ENCODE assay signal across 14 cellular contexts in the genomic region with DNA sequence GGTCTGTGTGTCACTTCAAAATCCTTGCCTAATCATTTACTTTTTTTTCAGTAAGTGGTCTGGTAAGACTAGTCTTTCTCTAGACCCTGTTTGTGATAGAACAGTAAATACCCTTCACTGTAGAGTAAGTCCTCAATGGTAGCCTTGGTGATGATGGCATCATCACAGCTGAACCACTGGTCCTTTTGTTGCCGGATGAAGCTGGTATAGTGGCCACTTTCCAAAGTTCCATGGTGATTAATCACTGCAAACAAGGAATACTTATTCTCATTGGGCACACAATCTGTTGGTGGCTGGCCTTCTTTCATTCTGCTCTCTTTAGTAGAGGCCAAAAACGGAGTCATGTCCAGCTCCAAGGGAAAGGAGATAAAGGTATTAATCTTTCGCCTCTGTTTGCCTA. TPM values are rescaled to one million over a fixed set of nuclear protein-coding genes. Genes with fewer than 3 reads are reported as not detected.
A peak's percentile ranks its signal among the peaks of the same experiment; 100 is the strongest.
DNase-seq lines count a peak whose midpoint lies in the region; ATAC-seq and TF ChIP-seq lines count a peak whose summit lies in the region.
"Had no signal": no experiment of that assay in that cellular context is flagged by ENCODE, and none has a peak within 500 bp of the region (broad histone marks: within the 10 kb centered on the region; RNA-seq: fewer than 3 reads in every experiment).

No MANE protein-coding gene starts in this region.

- H3K4me3 ChIP-seq in mucosa of descending colon, result no peak overlapping the region
- H3K4me3 ChIP-seq: ovary had no signal

- intact Hi-C loops in mucosa of descending colon (cut with DNase I, micrococcal nuclease), result no loop called here

- peak overlapping the region; percentile 48 for H3K27ac ChIP-seq in cingulate gyrus (ENCODE audit: low read depth, low read length)
- H3K27ac ChIP-seq: ovary had no signal

- no peaks in the 10 kb centered on the region for H3K36me3 ChIP-seq in mucosa of descending colon (ENCODE audit: low read depth)
- H3K36me3 ChIP-seq: ovary had no signal

- H3K4me1 ChIP-seq in mucosa of descending colon (ENCODE audit: low read depth), result no peaks in the 10 kb centered on the region

- no peak for TF ChIP-seq CTCF in mucosa of descending colon (IDR thresholded peaks at IDR 0.05)

- no peaks in the 10 kb centered on the region for H3K9me3 ChIP-seq in mucosa of descending colon
- H3K9me3 ChIP-seq: ovary had no signal

- DNase-seq in C1 segment of cervical spinal cord (lab: John Stamatoyannopoulos, UW) (peak in 10 of 14 donors; percentile 5 to 53 (median 33)), NCI-H1092 treated with DMSO at 0.1 percent for 48 hours (lab: John Stamatoyannopoulos, UW) (peak; percentile 30), myocyte (ENCODE audit: low read depth) (peak; percentile 47), mucosa of descending colon (no peak), SIG-M5 (lab: John Stamatoyannopoulos, UW) (no peak), NCI-H1436 treated with DMSO at 0.1 percent for 48 hours (lab: John Stamatoyannopoulos, UW) (no peak)
- DNase-seq: activated CD4-positive, alpha-beta T cell treated with anti-CD3 and anti-CD28 coated beads, Interleukin-2, amount 50 U/mL, for 48 hours; activated effector memory CD4-positive, alpha-beta T cell treated with Interleukin-2 at 50 U/mL for 16 hours; NCI-H1417; NCI-H526 treated with DMSO at 0.1 percent for 48 hours; trophoblast cell had no signal

- ATAC-seq in mucosa of descending colon (no peak), HG03457 (IDR thresholded peaks at IDR 0.05; ENCODE audit: unreplicated experiment) (no peak)

RNA-seq across cellular contexts. Expression of gene USP51, which starts 2.9 kb away (rescaled TPM):
- 0.64 and 0.83 TPM in 2 replicates for total RNA-seq in myocyte
- 0.34 TPM for polyA plus RNA-seq in myocyte (2012)
- 1 to 10 TPM in 1 of 3 donors, under 1 TPM in 2; 0.26 to 1.8 (median 0.80) TPM for total RNA-seq in mucosa of descending colon

RNA-seq across cellular contexts. Expression of gene MAGEH1, which starts 34.8 kb away (rescaled TPM):
- total RNA-seq in myocyte (24.2 and 34.0 TPM in 2 replicates), mucosa of descending colon (10 to 100 TPM in 1 of 3 donors, 1 to 10 TPM in 2; 3.8 to 18.3 (median 7.1) TPM)
- polyA plus RNA-seq in myocyte (2012), result 23.7 TPM

Comparison
In these comparisons a context has a peak if more than half of its experiments do, and no peak if none do; other contexts are left out.
1. DNase-seq: peak in C1 segment of cervical spinal cord (10 of 14), NCI-H1092 treated with DMSO at 0.1 percent for 48 hours (single experiment) and myocyte (single experiment); none in mucosa of descending colon (0 of 3), SIG-M5 (single experiment) and NCI-H1436 treated with DMSO at 0.1 percent for 48 hours (single experiment).